Comparison of ENCODE assay signal across 10 cellular contexts in the genomic region with DNA sequence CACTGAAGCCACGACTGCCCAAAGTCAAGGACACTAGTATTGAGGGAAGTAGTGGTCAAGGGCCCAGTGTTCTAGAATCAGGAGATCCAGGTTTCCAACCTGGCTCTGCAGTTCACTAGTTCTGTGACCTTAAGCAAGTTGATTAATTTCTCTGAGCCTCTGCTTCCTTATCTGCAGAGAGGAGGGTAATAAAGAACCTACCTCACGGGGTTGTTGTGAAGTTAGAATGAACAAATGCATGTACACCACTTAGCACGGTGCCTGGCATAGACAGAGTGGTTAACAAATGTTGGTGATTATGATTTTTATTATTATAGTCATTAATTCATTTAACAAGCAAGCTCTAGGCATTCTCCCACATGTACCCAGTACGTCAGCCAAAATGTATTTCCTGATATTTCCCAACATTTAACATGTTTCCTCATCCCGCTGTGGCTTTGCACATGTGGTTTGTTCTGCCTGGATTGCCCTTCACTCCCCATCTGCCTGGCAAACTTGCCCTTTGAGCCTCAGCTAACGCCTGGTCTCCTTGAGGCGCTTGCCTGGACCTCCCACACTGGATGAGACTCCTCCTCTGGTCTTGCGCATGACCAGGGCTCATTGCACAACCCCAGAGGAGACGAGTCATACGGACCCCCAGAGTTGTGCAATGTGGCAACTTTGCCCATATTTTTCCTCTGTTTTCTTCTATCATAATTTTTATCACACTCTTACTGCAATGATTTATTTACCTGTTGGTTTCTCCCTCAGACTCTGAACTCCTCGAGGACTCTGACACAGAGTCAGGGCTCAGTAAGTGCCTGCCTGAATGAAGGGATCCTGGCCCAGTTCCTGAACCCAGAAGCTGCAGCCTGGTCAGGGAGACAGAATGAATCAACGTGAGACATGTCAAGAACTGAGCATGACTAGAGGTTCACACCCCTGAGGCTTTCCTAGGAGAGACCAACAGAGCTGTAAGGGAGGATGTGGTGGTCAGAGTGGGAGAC. TPM values are rescaled to one million over a fixed set of nuclear protein-coding genes. Genes with fewer than 3 reads are reported as not detected.
DNase-seq lines count a peak whose midpoint lies in the region; ATAC-seq and TF ChIP-seq lines count a peak whose summit lies in the region.
"Had no signal": no experiment of that assay in that cellular context is flagged by ENCODE, and none has a peak within 500 bp of the region (broad histone marks: within the 10 kb centered on the region; RNA-seq: fewer than 3 reads in every experiment).

No MANE protein-coding gene starts in this region.

- peaks cover 11% of the 10 kb centered on the region for H3K4me1 Mint-ChIP-seq in Calu3 (ENCODE audit: low read depth, unreplicated experiment)

- ATAC-seq in PC-3 (no peak), GM21367 (IDR thresholded peaks at IDR 0.05; ENCODE audit: unreplicated experiment) (no peak)

- intact Hi-C loops in Calu3 (cut with micrococcal nuclease; ENCODE audit: unreplicated experiment) = no loop called here
- intact Hi-C loops in PC-3 (cut with micrococcal nuclease) = no loop called here

- BruUV-seq in Calu3 (replicated peaks; lab: Mats Ljungman, UMichigan) (no TSS peak), PC-3 (replicated peaks; lab: Mats Ljungman, UMichigan) (no TSS peak)

- H3K27me3 Mint-ChIP-seq in Calu3 (ENCODE audit: unreplicated experiment) = no peaks in the 10 kb centered on the region

- TF ChIP-seq CTCF in Calu3 (IDR thresholded peaks at IDR 0.05; ENCODE audit: unreplicated experiment) (no peak), PC-3 (conservative IDR thresholded peaks at IDR 0.05; ENCODE audit: low read depth, low read length) (no peak), fibroblast of the aortic adventitia (IDR thresholded peaks at IDR 0.05; ENCODE audit: insufficient read depth, low read length) (no peak)

- peak overlapping the region; percentile 27 for H3K27ac Mint-ChIP-seq in Calu3 (ENCODE audit: unreplicated experiment)
- H3K27ac Mint-ChIP-seq: activated naive CD4-positive, alpha-beta T cell treated with anti-CD3 and anti-CD28 coated beads for 36 hours had no signal

- no peak overlapping the region for H2AFZ ChIP-seq in PC-3 (ENCODE audit: low read length)

- no peaks in the 10 kb centered on the region for H3K4me1 ChIP-seq in PC-3 (ENCODE audit: insufficient read depth, low read length)

- no peaks in the 10 kb centered on the region for H3K9me2 ChIP-seq in PC-3 (replicated peaks; ENCODE audit: low read length)

- no peaks in the 10 kb centered on the region for H3K79me2 ChIP-seq in PC-3 (ENCODE audit: low read length)

- no peak overlapping the region for H3K9ac ChIP-seq in PC-3 (ENCODE audit: low read length)

- no peaks in the 10 kb centered on the region for H3K36me3 ChIP-seq in PC-3 (ENCODE audit: low read depth, low read length)

- CTCF ChIA-PET in Calu3 (lab: Charles Lee) = interaction anchor here (0.8 kb wide), 1 partner anchor 22 kb away, joined by 3 read pairs; no protein-coding TSS in a partner anchor
- CTCF ChIA-PET in PC-3 (lab: Charles Lee) = no interaction called here

- H3K4me2 ChIP-seq in PC-3 (ENCODE audit: low read length) = no peak overlapping the region

- H3K27me3 ChIP-seq in PC-3 (ENCODE audit: low read length) = no peaks in the 10 kb centered on the region

- no peak overlapping the region for H3K4me3 ChIP-seq in PC-3 (ENCODE audit: low read length)
- no peak overlapping the region for H3K4me3 ChIP-seq in fibroblast of the aortic adventitia (ENCODE audit: low read depth, low read length)

- H3K36me3 Mint-ChIP-seq in Calu3 (ENCODE audit: insufficient read depth, unreplicated experiment) = peaks cover 5% of the 10 kb centered on the region

- no peak overlapping the region for H3K27ac ChIP-seq in PC-3 (ENCODE audit: low read length)

- H3K4me3 Mint-ChIP-seq in Calu3 (ENCODE audit: low read depth, unreplicated experiment) = no peak overlapping the region
- H3K4me3 Mint-ChIP-seq: activated naive CD4-positive, alpha-beta T cell treated with anti-CD3 and anti-CD28 coated beads for 36 hours had no signal

- H3F3A ChIP-seq in PC-3 (ENCODE audit: low read length, unreplicated experiment) = no peaks in the 10 kb centered on the region

- DNase-seq in Calu3 (peak; percentile 58), PC-3 (peak; percentile 32), fibroblast of the aortic adventitia (ENCODE audit: low read depth) (peak; percentile 96), pons (ENCODE audit: low spot score) (peak; percentile 81), DMS53 treated with DMSO at 0.1 percent for 48 hours (lab: John Stamatoyannopoulos, UW; ENCODE audit: unreplicated experiment) (no peak), NCI-H1436 treated with DMSO at 0.1 percent for 48 hours (lab: John Stamatoyannopoulos, UW) (no peak), SK-N-DZ (ENCODE audit: low spot score) (no peak)
- DNase-seq: activated naive CD4-positive, alpha-beta T cell treated with anti-CD3 and anti-CD28 coated beads for 36 hours; NCI-H1092 treated with DMSO at 0.1 percent for 48 hours had no signal

- H3K9me3 ChIP-seq in PC-3 (ENCODE audit: low read length) = no peaks in the 10 kb centered on the region

- POLR2A ChIA-PET in PC-3 (lab: Charles Lee; ENCODE audit: unreplicated experiment) = interaction anchor here (0.6 kb wide), 1 partner anchor 114 kb away, joined by 4 read pairs; no protein-coding TSS in a partner anchor

- no peaks in the 10 kb centered on the region for H4K20me1 ChIP-seq in PC-3 (ENCODE audit: low read length)

- no peaks in the 10 kb centered on the region for H3K9me3 Mint-ChIP-seq in Calu3 (ENCODE audit: low read depth, unreplicated experiment)
- H3K9me3 Mint-ChIP-seq: activated naive CD4-positive, alpha-beta T cell treated with anti-CD3 and anti-CD28 coated beads for 36 hours had no signal

RNA-seq across cellular contexts. Expression of a gene that starts 20.7 kb away (rescaled TPM):
- total RNA-seq in Calu3 (2022) (3.9 and 4.9 TPM in 2 replicates), PC-3 (2014; rRNA removed) (8.6 and 12.1 TPM in 2 replicates), fibroblast of the aortic adventitia (ENCODE audit: low replicate concordance) (0.49 and 2.3 TPM in 2 replicates)
- 6.4 and 9.9 TPM in 2 replicates for polyA plus RNA-seq in SK-N-DZ (2014; cell fraction: cytosol; rRNA removed)
- polyA plus RNA-seq in SK-N-DZ (2014; cell fraction: nucleus; rRNA removed) = 13.5 and 19.3 TPM in 2 replicates

RNA-seq across cellular contexts. Expression of a gene that starts 32.5 kb away (rescaled TPM):
- total RNA-seq in Calu3 (2022) (0.59 and 0.78 TPM in 2 replicates), PC-3 (2014; rRNA removed) (4.0 and 6.6 TPM in 2 replicates), fibroblast of the aortic adventitia (ENCODE audit: low replicate concordance) (0.41 and 0.81 TPM in 2 replicates)
- polyA plus RNA-seq in SK-N-DZ (2014; cell fraction: cytosol; rRNA removed) = 4.7 and 6.8 TPM in 2 replicates
- polyA plus RNA-seq in SK-N-DZ (2014; cell fraction: nucleus; rRNA removed) = 3.6 and 6.5 TPM in 2 replicates

RNA-seq across cellular contexts. Expression of a gene that starts 50.9 kb away (rescaled TPM):
- total RNA-seq in Calu3 (2022) (17.6 and 21.8 TPM in 2 replicates), PC-3 (2014; rRNA removed) (31.0 and 35.6 TPM in 2 replicates), fibroblast of the aortic adventitia (ENCODE audit: low replicate concordance) (14.6 and 28.1 TPM in 2 replicates)
- 29.1 and 30.9 TPM in 2 replicates for polyA plus RNA-seq in SK-N-DZ (2014; cell fraction: cytosol; rRNA removed)
- polyA plus RNA-seq in SK-N-DZ (2014; cell fraction: nucleus; rRNA removed) = 49.7 and 54.8 TPM in 2 replicates

Comparison
In these comparisons a context has a peak if more than half of its experiments do, and no peak if none do; other contexts are left out.
1. DNase-seq: peak in Calu3 (single experiment), PC-3 (single experiment), fibroblast of the aortic adventitia (single experiment) and pons (single experiment); none in DMS53 treated with DMSO at 0.1 percent for 48 hours (single experiment), NCI-H1436 treated with DMSO at 0.1 percent for 48 hours (single experiment) and SK-N-DZ (single experiment).